In genomic region chr12:7351177-7351576, GRCh38 we compare ENCODE assay signal across 21 cellular contexts.
"Had no signal": no experiment of that assay in that cellular context is flagged by ENCODE, and none has a peak within 500 bp of the region (broad histone marks: within the 10 kb centered on the region; RNA-seq: fewer than 3 reads in every experiment).

No MANE protein-coding gene starts in this region.

- H3K36me3 ChIP-seq: colonic mucosa, lower lobe of right lung, sigmoid colon, spleen had no signal

- H3K27me3 ChIP-seq: colonic mucosa, foreskin keratinocyte, sigmoid colon, spleen, testis had no signal

- H3K9me3 ChIP-seq: colonic mucosa, lower lobe of right lung, sigmoid colon, spleen, testis had no signal

- H3K27ac ChIP-seq: colonic mucosa, epithelial cell of prostate, foreskin keratinocyte, lower lobe of right lung, sigmoid colon, testis had no signal

- H3K4me3 ChIP-seq: colonic mucosa, lower lobe of right lung, sigmoid colon, spleen, testis had no signal

- DNase-seq: activated B cell treated with CpG ODN at 0.5 μM for 24 hours; activated CD4-positive, alpha-beta T cell treated with anti-CD3 and anti-CD28 coated beads for 48 hours; activated gamma-delta T cell; activated T-cell treated with anti-CD3 and anti-CD28 coated beads, Interleukin-2, amount 50 U/mL, for 72 hours; amniotic stem cell; central memory CD4-positive, alpha-beta T cell; colonic mucosa; endodermal cell; foreskin keratinocyte; glutamatergic neuron; hippocampal formation; islet precursor cell; lower lobe of right lung; nephron progenitor cell; nucleus accumbens; sigmoid colon; spleen; stimulated activated CD4-positive, alpha-beta T cell treated with anti-CD3 and anti-CD28 coated beads, Interleukin-4, amount 100 ng/mL, for 4 hours; testis had no signal

- ATAC-seq: activated T-cell treated with anti-CD3 and anti-CD28 coated beads, Interleukin-2, amount 50 U/mL, for 72 hours; foreskin keratinocyte; lower lobe of right lung; stimulated activated memory B cell treated with anti-CD40 and anti-IgM and Interleukin-4, amounts not matched to agents 10 μg/mL and 1 μg/mL and 100 μg/mL, for 72 hours had no signal

- H3K4me1 ChIP-seq: colonic mucosa, foreskin keratinocyte, lower lobe of right lung, sigmoid colon, testis had no signal
